In genomic region chr1:58917436-58917835, GRCh38 we compare ENCODE assay signal across 32 cellular contexts.
"Had no signal": no experiment of that assay in that cellular context is flagged by ENCODE, and none has a peak within 500 bp of the region (broad histone marks: within the 10 kb centered on the region; RNA-seq: fewer than 3 reads in every experiment).

No MANE protein-coding gene starts in this region.

- H3K27me3 ChIP-seq: adrenal gland, body of pancreas, brain microvascular endothelial cell, breast epithelium had no signal

- DNase-seq: activated B cell treated with CpG ODN at 0.5 μM for 24 hours; activated CD4-positive, alpha-beta memory T cell treated with anti-CD3 and anti-CD28 coated beads for 36 hours; activated CD4-positive, alpha-beta T cell treated with anti-CD3 and anti-CD28 coated beads for 4 hours; activated CD4-positive, alpha-beta T cell treated with anti-CD3 and anti-CD28 coated beads, Interleukin-2, amount 10 ng/mL, durations not matched to agents 24 days and 14 days; activated CD4-positive, alpha-beta T cell treated with anti-CD3 and anti-CD28 coated beads, Interleukin-2, amount 50 U/mL, for 1 hour; activated CD4-positive, alpha-beta T cell treated with anti-CD3 and anti-CD28 coated beads, Interleukin-2, amount 50 U/mL, for 4 hours; activated CD4-positive, CD25-positive, alpha-beta regulatory T cell treated with anti-CD3 and anti-CD28 coated beads, Interleukin-2, amount 50 U/mL, for 72 hours; activated CD8-positive, alpha-beta memory T cell treated with anti-CD3 and anti-CD28 coated beads, Interleukin-2, amount 50 U/mL, for 4 hours; activated CD8-positive, alpha-beta T cell treated with anti-CD3 and anti-CD28 coated beads for 36 hours; activated effector memory CD4-positive, alpha-beta T cell treated with anti-CD3 and anti-CD28 coated beads, Interleukin-2, amount 50 U/mL, for 16 hours; activated gamma-delta T cell treated with Interleukin-2 at 50 U/mL for 16 hours; activated naive CD4-positive, alpha-beta T cell; activated naive CD4-positive, alpha-beta T cell treated with anti-CD3 and anti-CD28 coated beads for 36 hours; activated naive CD4-positive, alpha-beta T cell treated with anti-CD3 and anti-CD28 coated beads, Interleukin-2, amount 50 U/mL, for 16 hours; activated naive CD8-positive, alpha-beta T cell treated with anti-CD3 and anti-CD28 coated beads for 36 hours; activated T-cell treated with anti-CD3 and anti-CD28 coated beads for 4 hours; activated T-cell treated with anti-CD3 and anti-CD28 coated beads, Interleukin-2, amount 50 U/mL, for 1 hour; activated T-cell treated with anti-CD3 and anti-CD28 coated beads, Interleukin-2, amount 50 U/mL, for 4 hours; activated T-cell treated with anti-CD3 and anti-CD28 coated beads, Interleukin-2, amount 50 U/mL, for 72 hours; adrenal gland; amniotic stem cell; aorta; body of pancreas; brain microvascular endothelial cell; central memory CD4-positive, alpha-beta T cell; T-helper 2 cell; T-helper 9 cell had no signal

- FAIRE-seq: astrocyte had no signal

- H3K9me3 ChIP-seq: body of pancreas, breast epithelium had no signal

- ATAC-seq: activated CD8-positive, alpha-beta T cell treated with anti-CD3 and anti-CD28 coated beads for 36 hours; activated naive CD4-positive, alpha-beta T cell treated with anti-CD3 and anti-CD28 coated beads, Interleukin-2, amount 50 U/mL, for 72 hours; activated T-cell treated with anti-CD3 and anti-CD28 coated beads, Interleukin-2, amount 50 U/mL, for 4 hours; activated T-cell treated with anti-CD3 and anti-CD28 coated beads, Interleukin-2, amount 50 U/mL, for 72 hours; activated T-helper 17 cell treated with anti-CD3 and anti-CD28 coated beads, Interleukin-2, amount 50 U/mL, for 72 hours; body of pancreas had no signal

- H3K4me3 ChIP-seq: adrenal gland, body of pancreas, breast epithelium had no signal

- H3K4me1 ChIP-seq: breast epithelium had no signal

- H3K27ac ChIP-seq: adrenal gland, body of pancreas, brain microvascular endothelial cell, breast epithelium, VCaP had no signal

- H3K36me3 ChIP-seq: adrenal gland, brain microvascular endothelial cell, breast epithelium had no signal
